ENCODE assay signal across 1 cellular context in genomic region chr5:5497132-5497748, GRCh38.
TF ChIP-seq lines count a peak whose summit lies in the region.

No MANE protein-coding gene starts in this region.

TF ChIP-seq in H1, 55 proteins besides CTCF, POLR2A, EP300 and RAD21 (continued from another document):
- TF ChIP-seq USF2 (IDR thresholded peaks at IDR 0.05; ENCODE audit: low read length) = peak; percentile 64; the same call in 1 of the 2 replicates
- no peak for TF ChIP-seq CTBP2 (IDR thresholded peaks at IDR 0.05; ENCODE audit: borderline replicate concordance, insufficient read depth, insufficient read length, low read length)
- TF ChIP-seq TAF1 (IDR thresholded peaks at IDR 0.05; ENCODE audit: low read depth, low read length) = no peak
